Comparison of ENCODE assay signal across 26 cellular contexts in genomic region chr3:125498630-125499029, GRCh38.
"Had no signal": no experiment of that assay in that cellular context is flagged by ENCODE, and none has a peak within 500 bp of the region (broad histone marks: within the 10 kb centered on the region; RNA-seq: fewer than 3 reads in every experiment).

No MANE protein-coding gene starts in this region.

- H3K4me2 ChIP-seq: hepatocyte had no signal

- H3K9me3 ChIP-seq: colonic mucosa, esophagus squamous epithelium, gastrocnemius medialis, heart left ventricle, left ventricle myocardium inferior, lower lobe of right lung, mucosa of descending colon had no signal

- H3K27me3 ChIP-seq: colonic mucosa, esophagus squamous epithelium, gastrocnemius medialis, heart left ventricle, hepatocyte had no signal

- DNase-seq: colonic mucosa; cortex of kidney; effector CD8-positive, alpha-beta T cell; effector memory CD8-positive, alpha-beta T cell; endodermal cell; erythroblast; esophagus squamous epithelium; foreskin fibroblast; foreskin melanocyte; gastrocnemius medialis; heart left ventricle; hypothalamus; immature natural killer cell; islet precursor cell; kidney; kidney glomerular epithelial cell; left colon; left ventricle myocardium inferior; lower lobe of right lung; mesenchymal stem cell; mucosa of descending colon; naive B cell had no signal

- H2AFZ ChIP-seq: hepatocyte had no signal

- ATAC-seq: effector memory CD8-positive, alpha-beta T cell; esophagus mucosa; gastrocnemius medialis; heart left ventricle; left colon; left lobe of liver; lower lobe of right lung; mucosa of descending colon had no signal

- H3K4me1 ChIP-seq: colonic mucosa, esophagus squamous epithelium, gastrocnemius medialis, heart left ventricle, lower lobe of right lung had no signal

- H3K36me3 ChIP-seq: colonic mucosa had no signal

- H3K4me3 ChIP-seq: colonic mucosa, esophagus squamous epithelium, gastrocnemius medialis, heart left ventricle, hepatocyte, left ventricle myocardium inferior, lower lobe of right lung, mucosa of descending colon had no signal

- H3K27ac ChIP-seq: colonic mucosa, epithelial cell of prostate, esophagus squamous epithelium, gastrocnemius medialis, heart left ventricle, hepatocyte, left ventricle myocardium inferior, lower lobe of right lung had no signal
